In genomic region chr7:73567701-73568685, GRCh38 we compare ENCODE assay signal across 1 cellular context.
TF ChIP-seq lines count a peak whose summit lies in the region.

No MANE protein-coding gene starts in this region.

TF ChIP-seq in HepG2, 621 proteins besides CTCF, POLR2A, EP300 and RAD21:
- 0 out of 2 replicates have a peak, but pooled peaks have one; percentile 34 for TF ChIP-seq HNF1B (CRISPR knock-in tag; IDR thresholded peaks at IDR 0.05)
- peak; percentile 35 for TF ChIP-seq RBM22 (optimal IDR thresholded peaks at IDR 0.05; ENCODE audit: low read length)
- TF ChIP-seq NFKB2 (CRISPR knock-in tag; IDR thresholded peaks at IDR 0.05; ENCODE audit: borderline replicate concordance), result no peak
- TF ChIP-seq SMC3 (IDR thresholded peaks at IDR 0.05; ENCODE audit: low read length), result no peak
- TF ChIP-seq POLR2G (IDR thresholded peaks at IDR 0.05; ENCODE audit: low read depth, low read length), result peak; percentile 67; the same call in 1 of the 2 replicates
- no peak for TF ChIP-seq ZNF878 (CRISPR knock-in tag; IDR thresholded peaks at IDR 0.05)
- TF ChIP-seq ZC3H13 (CRISPR knock-in tag; IDR thresholded peaks at IDR 0.05), result peak; percentile 79
- peak; percentile 26 for TF ChIP-seq AKAP8 (CRISPR knock-in tag; IDR thresholded peaks at IDR 0.05)
